In genomic region chr15:41791547-41791937, GRCh38 we compare ENCODE assay signal across 1 cellular context.
A peak's percentile ranks its signal among the peaks of the same experiment; 100 is the strongest.
TF ChIP-seq lines count a peak whose summit lies in the region.

No MANE protein-coding gene starts in this region.

TF ChIP-seq in K562, 482 proteins besides CTCF, POLR2A, EP300 and RAD21:
- TF ChIP-seq, protein P1, sequence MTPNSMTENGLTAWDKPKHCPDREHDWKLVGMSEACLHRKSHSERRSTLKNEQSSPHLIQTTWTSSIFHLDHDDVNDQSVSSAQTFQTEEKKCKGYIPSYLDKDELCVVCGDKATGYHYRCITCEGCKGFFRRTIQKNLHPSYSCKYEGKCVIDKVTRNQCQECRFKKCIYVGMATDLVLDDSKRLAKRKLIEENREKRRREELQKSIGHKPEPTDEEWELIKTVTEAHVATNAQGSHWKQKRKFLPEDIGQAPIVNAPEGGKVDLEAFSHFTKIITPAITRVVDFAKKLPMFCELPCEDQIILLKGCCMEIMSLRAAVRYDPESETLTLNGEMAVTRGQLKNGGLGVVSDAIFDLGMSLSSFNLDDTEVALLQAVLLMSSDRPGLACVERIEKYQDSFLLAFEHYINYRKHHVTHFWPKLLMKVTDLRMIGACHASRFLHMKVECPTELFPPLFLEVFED (CRISPR knock-in tag; conservative IDR thresholded peaks at IDR 0.05), result no peak
- TF ChIP-seq SMC3 (conservative IDR thresholded peaks at IDR 0.05; ENCODE audit: insufficient read depth, low read depth, low read length) (no peak), MEIS2 (IDR thresholded peaks at IDR 0.05; ENCODE audit: partially characterized antibody) (peak; percentile 6)
TF ChIP-seq in K562: peak in this region for 1.
